Comparison of ENCODE assay signal across 8 cellular contexts in genomic region chr17:27332485-27333409, GRCh38. TPM values are rescaled to one million over a fixed set of nuclear protein-coding genes. Genes with fewer than 3 reads are reported as not detected.
DNase-seq lines count a peak whose midpoint lies in the region; ATAC-seq and TF ChIP-seq lines count a peak whose summit lies in the region.

No MANE protein-coding gene starts in this region.

- H3K9me3 ChIP-seq in A673 (ENCODE audit: low read depth, low read length, poor library complexity, severe bottlenecking), result no peaks in the 10 kb centered on the region
- H3K9me3 ChIP-seq in breast epithelium, result no peaks in the 10 kb centered on the region
- H3K9me3 ChIP-seq in smooth muscle cell (replicated peaks; ENCODE audit: low read depth), result no peaks in the 10 kb centered on the region

- TF ChIP-seq CTCF in A673 (conservative IDR thresholded peaks at IDR 0.05; ENCODE audit: low read depth, low read length) (peak; percentile 84), VCaP (conservative IDR thresholded peaks at IDR 0.05) (peak; percentile 97), breast epithelium (IDR thresholded peaks at IDR 0.05) (peak; percentile 65 to 93 (median 92)), smooth muscle cell (IDR thresholded peaks at IDR 0.05; ENCODE audit: borderline replicate concordance, insufficient read depth, poor library complexity, severe bottlenecking) (peak; percentile 83)

- peak overlapping the region; percentile 88 for H2AFZ ChIP-seq in smooth muscle cell (ENCODE audit: low read depth)

- peak; percentile 95 for DNase-seq in A673 (ENCODE audit: low spot score)
- peak; percentile 89 for DNase-seq in NCI-H2171 (lab: John Stamatoyannopoulos, UW)
- DNase-seq in breast epithelium (ENCODE audit: low spot score in 2 of 2), result peak; percentile 98
- peak; percentile 92 for DNase-seq in iPS-NIHi7 (ENCODE audit: extremely low spot score)
- DNase-seq in smooth muscle cell (lab: John Stamatoyannopoulos, UW; ENCODE audit: unreplicated experiment), result peak; percentile 92

- peak; percentile 81 for ATAC-seq in HG03066 (IDR thresholded peaks at IDR 0.05; ENCODE audit: low read depth, unreplicated experiment)

- no TSS peak for BruUV-seq in A673 (replicated peaks; lab: Mats Ljungman, UMichigan)

- CTCF ChIA-PET in A673 (lab: Charles Lee), result interaction anchor here (0.7 to 1.2 kb wide), 7 partner anchors 10 to 97 kb away, joined by 3 to 14 read pairs (median 4); no protein-coding TSS in a partner anchor

- H3K4me1 ChIP-seq in A673 (ENCODE audit: insufficient read depth, low read length, poor library complexity, severe bottlenecking) (peaks cover 15% of the 10 kb centered on the region), breast epithelium (peaks cover 7 to 8% of the 10 kb centered on the region in 2 donors), smooth muscle cell (ENCODE audit: low read depth) (peaks cover 11% of the 10 kb centered on the region)

- peak overlapping the region; percentile 84 for H3K4me2 ChIP-seq in smooth muscle cell

- TF ChIP-seq POLR2A in GM18526 (IDR thresholded peaks at IDR 0.05; ENCODE audit: extremely low read depth, insufficient read length), result peak; percentile 39
- no peak for TF ChIP-seq POLR2A in breast epithelium (IDR thresholded peaks at IDR 0.05)

- H3K27me3 ChIP-seq in A673 (replicated peaks; ENCODE audit: insufficient read depth, low read depth, low read length, poor library complexity) (no peaks in the 10 kb centered on the region), breast epithelium (no peaks in the 10 kb centered on the region), smooth muscle cell (ENCODE audit: low read depth) (no peaks in the 10 kb centered on the region)

- no peaks in the 10 kb centered on the region for H4K20me1 ChIP-seq in smooth muscle cell (ENCODE audit: low read depth)

- H3K9ac ChIP-seq in smooth muscle cell (ENCODE audit: low read depth), result peak overlapping the region; percentile 60

- H3K36me3 ChIP-seq in A673 (ENCODE audit: insufficient read depth, low read length, poor library complexity, severe bottlenecking), result no peaks in the 10 kb centered on the region
- no peaks in the 10 kb centered on the region for H3K36me3 ChIP-seq in breast epithelium
- H3K36me3 ChIP-seq in smooth muscle cell (ENCODE audit: low read depth), result no peaks in the 10 kb centered on the region

- POLR2A ChIA-PET in A673 (lab: Charles Lee; ENCODE audit: low non-redundant PET), result interaction anchor here (0.6 kb wide), 1 partner anchor 38 kb away, joined by 3 read pairs; no protein-coding TSS in a partner anchor

- WGBS in smooth muscle cell (ENCODE audit: low lambda C conversion rate), result 2% methylated on average over 51 of the region's 52 CpGs

- H3K27ac ChIP-seq in A673 (ENCODE audit: low read depth, low read length, poor library complexity, severe bottlenecking) (peak overlapping the region; percentile 68), VCaP (peak overlapping the region; percentile 87), breast epithelium (peak overlapping the region; percentile 93 to 97), smooth muscle cell (ENCODE audit: low read depth) (peak overlapping the region; percentile 86)

- no peaks in the 10 kb centered on the region for H3K79me2 ChIP-seq in smooth muscle cell (ENCODE audit: low read depth)

- H3K4me3 ChIP-seq in A673 (ENCODE audit: low read depth, low read length, poor library complexity, severe bottlenecking), result peak overlapping the region; percentile 46
- H3K4me3 ChIP-seq in breast epithelium, result peak overlapping the region; percentile 50 to 71 (median 53)
- peak overlapping the region; percentile 57 for H3K4me3 ChIP-seq in smooth muscle cell

- H3F3A ChIP-seq in smooth muscle cell (ENCODE audit: low read depth), result no peaks in the 10 kb centered on the region

- intact Hi-C loops in A673 (cut with micrococcal nuclease; ENCODE audit: unreplicated experiment) (loop anchor here (1.0 to 2.0 kb wide), 2 partner anchors 38 to 87 kb away; partner anchors contain the start of gene WSB1), breast epithelium (cut with DNase I; ENCODE audit: low total_unique reads) (loop anchor here (2.0 to 5.0 kb wide), 2 partner anchors 38 to 90 kb away; partner anchors contain the start of gene WSB1)

RNA-seq across cellular contexts. Expression of gene WSB1, which starts 38.8 kb away (rescaled TPM):
- total RNA-seq in A673 (2021) (114 and 120 TPM in 2 replicates), breast epithelium (100 to 1,000 TPM in 2 of 3 donors, 10 to 100 TPM in 1; 90.6 to 219 (median 160) TPM), smooth muscle cell (256 and 329 TPM in 2 replicates)
- polyA plus RNA-seq in smooth muscle cell, result 156 and 249 TPM in 2 replicates

Comparison
In these comparisons a context has a peak if more than half of its experiments do, and no peak if none do; other contexts are left out.
1. Peak in every context shown above with its lines: DNase-seq, ATAC-seq, H3K4me3 ChIP-seq and H3K27ac ChIP-seq.